ENCODE assay signal across 10 cellular contexts in the genomic region with DNA sequence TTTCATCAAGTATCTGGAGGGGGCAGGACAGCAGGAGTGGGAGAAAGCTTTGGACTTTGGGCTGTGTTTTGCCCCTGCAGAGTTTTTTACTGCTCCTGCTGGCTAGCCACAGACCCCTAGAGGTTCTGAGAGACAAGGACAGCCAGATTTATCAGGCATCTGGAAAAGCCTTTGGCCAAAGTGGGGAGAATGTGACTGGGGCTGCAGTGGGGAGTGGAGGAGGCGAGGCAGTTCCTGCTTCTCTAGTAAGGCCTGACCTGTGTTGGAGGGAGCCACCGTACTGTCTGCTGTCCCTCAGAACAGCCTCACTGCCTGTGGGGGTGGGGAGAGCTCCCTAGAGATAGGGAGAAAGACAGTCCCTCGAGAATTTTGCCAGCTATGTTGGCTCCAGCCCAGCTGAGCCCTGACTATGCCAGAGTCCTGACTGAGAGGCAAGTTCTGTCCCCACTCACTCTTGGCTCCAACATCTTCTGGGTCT. TPM values are rescaled to one million over a fixed set of nuclear protein-coding genes. Genes with fewer than 3 reads are reported as not detected.
A peak's percentile ranks its signal among the peaks of the same experiment; 100 is the strongest.
DNase-seq lines count a peak whose midpoint lies in the region; ATAC-seq, FAIRE-seq and TF ChIP-seq lines count a peak whose summit lies in the region.
"Had no signal": no experiment of that assay in that cellular context is flagged by ENCODE, and none has a peak within 500 bp of the region (broad histone marks: within the 10 kb centered on the region; RNA-seq: fewer than 3 reads in every experiment).

No MANE protein-coding gene starts in this region.

- H3K27ac Mint-ChIP-seq in activated CD4-positive, alpha-beta T cell treated with anti-CD3 and anti-CD28 coated beads, Interleukin-2, amount 10 ng/mL, durations not matched to agents 7 days and 5 days: no peak overlapping the region

- H3K4me1 ChIP-seq in GM12878 (ENCODE audit: control insufficient read depth, insufficient read depth, low read length) (no peaks in the 10 kb centered on the region), iPS-15b (ENCODE audit: control insufficient read depth, insufficient read depth, low read length) (peaks cover 2% of the 10 kb centered on the region)

- TF ChIP-seq EP300 in GM12878 (IDR thresholded peaks at IDR 0.05; ENCODE audit: borderline replicate concordance in 1 of 2, control insufficient read depth in 1 of 2, low read depth in 2 of 2, low read length in 2 of 2): no peak

- no peaks in the 10 kb centered on the region for H3K36me3 ChIP-seq in GM12878 (ENCODE audit: control insufficient read depth in 2 of 2, insufficient read depth in 2 of 2, low read length in 1 of 2)
- no peaks in the 10 kb centered on the region for H3K36me3 ChIP-seq in iPS-15b (ENCODE audit: control insufficient read depth, insufficient read depth, low read length)

- H3K27ac ChIP-seq in GM12878 (ENCODE audit: control insufficient read depth, insufficient read depth): no peak overlapping the region

- no peaks in the 10 kb centered on the region for H3K9me3 Mint-ChIP-seq in activated CD4-positive, alpha-beta T cell treated with anti-CD3 and anti-CD28 coated beads, Interleukin-2, amount 10 ng/mL, durations not matched to agents 7 days and 5 days

- no peak overlapping the region for H3K4me2 ChIP-seq in GM12878 (ENCODE audit: control insufficient read depth, insufficient read depth)

- intact Hi-C loops in GM12878 (cut with micrococcal nuclease; ENCODE audit: unreplicated experiment): no loop called here

- SMC1A ChIA-PET in GM12878 (lab: Charles Lee; ENCODE audit: uncharacterized antibody, unreplicated experiment): interaction anchor here (0.7 to 1.2 kb wide), 4 partner anchors 9 to 232 kb away, joined by 3 to 4 read pairs (median 4); no protein-coding TSS in a partner anchor

- H3K36me3 Mint-ChIP-seq in activated CD4-positive, alpha-beta T cell treated with anti-CD3 and anti-CD28 coated beads, Interleukin-2, amount 10 ng/mL, durations not matched to agents 7 days and 5 days (ENCODE audit: low read depth): no peaks in the 10 kb centered on the region

- H3K4me3 Mint-ChIP-seq in activated CD4-positive, alpha-beta T cell treated with anti-CD3 and anti-CD28 coated beads, Interleukin-2, amount 10 ng/mL, durations not matched to agents 7 days and 5 days: no peak overlapping the region

- 4% methylated on average over 3 of the region's 3 CpGs for WGBS in GM12878 (ENCODE audit: insufficient coverage, insufficient replicate concordance, low lambda C conversion rate, missing lambda C conversion rate)

- no peak for TF ChIP-seq POLR2A in GM12878 (IDR thresholded peaks at IDR 0.05; ENCODE audit: low read depth, low read length)

- H3K9me3 ChIP-seq in GM12878 (replicated peaks; ENCODE audit: control insufficient read depth, insufficient read depth, low read length) (no peaks in the 10 kb centered on the region), iPS-15b (ENCODE audit: control insufficient read depth, insufficient read depth, low read length) (no peaks in the 10 kb centered on the region)

- H3K27me3 Mint-ChIP-seq in activated CD4-positive, alpha-beta T cell treated with anti-CD3 and anti-CD28 coated beads, Interleukin-2, amount 10 ng/mL, durations not matched to agents 7 days and 5 days: peaks cover 7% of the 10 kb centered on the region

- RAD21 ChIA-PET in GM12878 (lab: Charles Lee; ENCODE audit: unreplicated experiment): interaction anchor here (0.5 to 2.4 kb wide), 4 partner anchors 9 to 231 kb away, joined by 3 to 10 read pairs (median 3); no protein-coding TSS in a partner anchor

- DNase-seq in ELR (ENCODE audit: low read depth) (peak; percentile 10), GM12878 (ENCODE audit: low read depth, low spot score) (no peak), retinal pigment epithelial cell (ENCODE audit: low read depth) (no peak), activated gamma-delta T cell treated with Interleukin-2 at 50 U/mL for 16 hours (no peak), GF-D8 (lab: John Stamatoyannopoulos, UW) (no peak)
- no peak for DNase-seq in activated CD4-positive, alpha-beta T cell treated with anti-CD3 and anti-CD28 coated beads, Interleukin-2, amount 10 ng/mL, durations not matched to agents 7 days and 5 days
- DNase-seq: activated gamma-delta T cell, T-helper 2 cell had no signal

- in situ Hi-C loops in GM12878 (cut with MboI): no loop called here

- 0 out of 3 replicates have a peak, but pooled peaks have one; percentile 12 for ATAC-seq in GM12878
- ATAC-seq in GM21786 (IDR thresholded peaks at IDR 0.05; ENCODE audit: unreplicated experiment): no peak

- H3K4me3 ChIP-seq in GM12878 (no peak overlapping the region), iPS-15b (ENCODE audit: low read depth, low read length) (no peak overlapping the region), retinal pigment epithelial cell (ENCODE audit: low read length) (peak overlapping the region; percentile 41)

- no peak for TF ChIP-seq RAD21 in GM12878 (IDR thresholded peaks at IDR 0.05; ENCODE audit: insufficient read depth, low read depth, low read length)

- no peak for TF ChIP-seq CTCF in GM12878 (IDR thresholded peaks at IDR 0.05 in 2 of 3, conservative IDR thresholded peaks at IDR 0.05 in 1 of 3; ENCODE audit: control insufficient read depth in 2 of 3, extremely low read depth in 1 of 3, insufficient read depth in 1 of 3, low read depth in 3 of 3, low read length in 3 of 3)
- TF ChIP-seq CTCF in retinal pigment epithelial cell (conservative IDR thresholded peaks at IDR 0.05; ENCODE audit: low read depth, low read length): no peak

- H3K4me1 Mint-ChIP-seq in activated CD4-positive, alpha-beta T cell treated with anti-CD3 and anti-CD28 coated beads, Interleukin-2, amount 10 ng/mL, durations not matched to agents 7 days and 5 days: peaks cover 14% of the 10 kb centered on the region

- H3K9ac ChIP-seq in GM12878 (ENCODE audit: control insufficient read depth, insufficient read depth, low read length): no peak overlapping the region
- H3K9ac ChIP-seq in iPS-15b (ENCODE audit: low read depth, low read length): peak overlapping the region; percentile 32

- no peaks in the 10 kb centered on the region; a peak in 1 of 4 replicates for H3K27me3 ChIP-seq in GM12878 (replicated peaks in 1 of 2; ENCODE audit: control insufficient read depth in 2 of 2, insufficient read depth in 2 of 2, low read length in 1 of 2)
- peaks cover 3% of the 10 kb centered on the region for H3K27me3 ChIP-seq in iPS-15b (ENCODE audit: control insufficient read depth, insufficient read depth, low read length)

- CTCF ChIA-PET in GM12878 (lab: Yijun Ruan, JAX): interaction anchor here (0.7 to 1.2 kb wide), 2 partner anchors 164 to 454 kb away, joined by 3 to 4 read pairs; no protein-coding TSS in a partner anchor
- CTCF ChIA-PET in activated CD4-positive, alpha-beta T cell treated with anti-CD3 and anti-CD28 coated beads, Interleukin-2, amount 10 ng/mL, durations not matched to agents 7 days and 5 days (lab: Charles Lee): interaction anchor here (0.6 to 2.3 kb wide), 5 partner anchors 10 to 26 kb away, joined by 3 to 7 read pairs (median 5); no protein-coding TSS in a partner anchor

- no peaks in the 10 kb centered on the region for H3K79me2 ChIP-seq in GM12878 (ENCODE audit: control insufficient read depth, insufficient read depth, low read length)

- FAIRE-seq in GM12878 (lab: Jason Lieb, UNC): no peak

- no peaks in the 10 kb centered on the region for H4K20me1 ChIP-seq in GM12878 (ENCODE audit: control insufficient read depth, insufficient read depth)

- no peak overlapping the region for H2AFZ ChIP-seq in GM12878 (ENCODE audit: control insufficient read depth, low read depth, low read length)

- no TSS peak for BruUV-seq in GM12878 (replicated peaks; lab: Mats Ljungman, UMichigan)

- POLR2A ChIA-PET in GM12878 (lab: Charles Lee): no interaction called here
- POLR2A ChIA-PET in activated CD4-positive, alpha-beta T cell treated with anti-CD3 and anti-CD28 coated beads, Interleukin-2, amount 10 ng/mL, durations not matched to agents 7 days and 5 days (lab: Charles Lee): no interaction called here

TF ChIP-seq in GM12878, 131 proteins besides CTCF, POLR2A, EP300 and RAD21 (continues in another document):
- no peak for TF ChIP-seq POLR2AphosphoS5 (IDR thresholded peaks at IDR 0.05; ENCODE audit: low read length)

RNA-seq across cellular contexts. Expression of a gene that starts 2.2 kb away (rescaled TPM):
- 0.15 TPM in 2 replicates for total RNA-seq in GM12878 (2013; cell fraction: nucleolus; rRNA removed)
- total RNA-seq in GM12878 (2014; rRNA removed) (under 0.01 TPM in 1 of 2 replicates, not detected in the other), GM12878 (2014; rRNA removed; fragmentation: Illumina TruSeq; extraction: Trizol) (under 0.01 TPM in 1 of 2 replicates, not detected in the other), GM12878 (2021) (0.05 TPM in 2 replicates)
- polyA plus RNA-seq in GM12878 (2011; ENCODE audit: low read depth): 0.03 TPM
- polyA plus RNA-seq in GM12878 (2011; rRNA removed) (not detected in 2 replicates), GM12878 (2014; fragmentation: Illumina TruSeq; extraction: Trizol) (0.01 TPM in 1 of 2 replicates, not detected in the other), GM12878 (2014; fragmentation: Nextera tagmentation; extraction: Ambion mirVana) (not detected), GM12878 (2014; rRNA removed) (0.01 and 0.03 TPM in 2 replicates), GM12878 (2016; fragmentation: Nextera tagmentation; extraction: Ambion mirVana) (not detected)
- 0.01 and 0.07 TPM in 2 replicates for polyA plus RNA-seq in GM12878 (2011; cell fraction: cytosol; rRNA removed)
- polyA plus RNA-seq in GM12878 (2011; cell fraction: nucleus; rRNA removed): 0.03 and 0.04 TPM in 2 replicates
- 0.03 TPM in 2 replicates for polyA plus RNA-seq in GM12878 (2012)
- under 0.01 TPM in 1 of 2 replicates, not detected in the other for polyA minus RNA-seq in GM12878 (2011; rRNA and poly(A)+ RNA removed)
- not detected in 2 replicates for polyA minus RNA-seq in GM12878 (2011; cell fraction: cytosol; rRNA and poly(A)+ RNA removed)
- polyA minus RNA-seq in GM12878 (2011; cell fraction: nucleus; rRNA and poly(A)+ RNA removed): 0.10 TPM in 1 of 2 replicates, not detected in the other
- under 1 TPM; 0.15 to 0.27 TPM for total RNA-seq in activated CD4-positive, alpha-beta T cell treated with anti-CD3 and anti-CD28 coated beads, Interleukin-2, amount 10 ng/mL, durations not matched to agents 7 days and 5 days
